Comparison of ENCODE assay signal across 8 cellular contexts in genomic region chr3:106302451-106303221, GRCh38.
A peak's percentile ranks its signal among the peaks of the same experiment; 100 is the strongest.
DNase-seq lines count a peak whose midpoint lies in the region; ATAC-seq, FAIRE-seq and TF ChIP-seq lines count a peak whose summit lies in the region.

No MANE protein-coding gene starts in this region.

- ATAC-seq in GM18867 (IDR thresholded peaks at IDR 0.05; ENCODE audit: unreplicated experiment) (peak; percentile 88), GM21529 (IDR thresholded peaks at IDR 0.05; ENCODE audit: unreplicated experiment) (peak; percentile 91), HG03521 (IDR thresholded peaks at IDR 0.05; ENCODE audit: unreplicated experiment) (peak; percentile 88), upper lobe of left lung (ENCODE audit: low FRiP score in 2 of 2) (no peak)

- H3K4me1 ChIP-seq in endothelial cell of umbilical vein (ENCODE audit: control insufficient read depth, extremely low read depth, insufficient read depth, low read length) (no peaks in the 10 kb centered on the region), upper lobe of left lung (no peaks in the 10 kb centered on the region)

- DNase-seq in endothelial cell of umbilical vein (ENCODE audit: low read depth, low spot score) (no peak), cerebellar cortex (ENCODE audit: low spot score) (no peak), RWPE1 (ENCODE audit: low spot score) (no peak), upper lobe of left lung (no peak)
- DNase-seq in effector CD8-positive, alpha-beta T cell (lab: John Stamatoyannopoulos, UW), result no peak

- no peak overlapping the region for H2AFZ ChIP-seq in endothelial cell of umbilical vein (ENCODE audit: low read depth, low read length)

- TF ChIP-seq POLR2A in endothelial cell of umbilical vein (IDR thresholded peaks at IDR 0.05; ENCODE audit: low read depth, low read length), result no peak
- TF ChIP-seq POLR2A in upper lobe of left lung (IDR thresholded peaks at IDR 0.05), result no peak

- BruUV-seq in endothelial cell of umbilical vein (replicated peaks; lab: Mats Ljungman, UMichigan), result no TSS peak

- no peak overlapping the region for H3K4me3 ChIP-seq in endothelial cell of umbilical vein (replicated peaks in 1 of 3; ENCODE audit: insufficient read depth in 1 of 3, low read depth in 1 of 3, low read length in 3 of 3)
- no peak overlapping the region for H3K4me3 ChIP-seq in upper lobe of left lung

- H3K27me3 ChIP-seq in endothelial cell of umbilical vein (ENCODE audit: control insufficient read depth in 2 of 2, insufficient read depth in 2 of 2, low read length in 2 of 2) (no peaks in the 10 kb centered on the region), upper lobe of left lung (no peaks in the 10 kb centered on the region)

- CTCF ChIA-PET in endothelial cell of umbilical vein (lab: Charles Lee), result no interaction called here
- CTCF ChIA-PET in RWPE1 (lab: Yijun Ruan, JAX), result no interaction called here

- no peaks in the 10 kb centered on the region for H3K9me1 ChIP-seq in endothelial cell of umbilical vein (replicated peaks; ENCODE audit: control insufficient read depth, extremely low read depth, insufficient read depth, low read length)

- H3K4me2 ChIP-seq in endothelial cell of umbilical vein (ENCODE audit: insufficient read depth, low read length), result no peak overlapping the region

- TF ChIP-seq CTCF in endothelial cell of umbilical vein (IDR thresholded peaks at IDR 0.05; ENCODE audit: extremely low read depth in 1 of 2, insufficient read depth in 1 of 2, low read depth in 1 of 2, low read length in 2 of 2) (no peak), RWPE1 (conservative IDR thresholded peaks at IDR 0.05; ENCODE audit: low read depth) (no peak), upper lobe of left lung (IDR thresholded peaks at IDR 0.05) (no peak)

- H4K20me1 ChIP-seq in endothelial cell of umbilical vein (replicated peaks; ENCODE audit: control insufficient read depth, extremely low read depth, insufficient read depth, low read length), result no peaks in the 10 kb centered on the region

- dilution Hi-C loops in endothelial cell of umbilical vein (cut with MboI; ENCODE audit: extremely low pct_ligation_motif_present, low sequenced_read_pairs), result no loop called here

- POLR2A ChIA-PET in endothelial cell of umbilical vein (lab: Charles Lee) (no interaction called here), RWPE1 (lab: Yijun Ruan, JAX; ENCODE audit: low non-redundant PET) (no interaction called here)

- H3K9ac ChIP-seq in endothelial cell of umbilical vein (replicated peaks; ENCODE audit: extremely low read depth, insufficient read depth, low read length), result no peak overlapping the region

- H3K79me2 ChIP-seq in endothelial cell of umbilical vein (ENCODE audit: control insufficient read depth, insufficient read depth, low read length), result no peaks in the 10 kb centered on the region

- no peak for TF ChIP-seq EP300 in upper lobe of left lung (IDR thresholded peaks at IDR 0.05)

- H3K27ac ChIP-seq in endothelial cell of umbilical vein (ENCODE audit: insufficient read depth, low read depth, low read length) (no peak overlapping the region), RWPE1 (no peak overlapping the region), upper lobe of left lung (no peak overlapping the region)

- intact Hi-C loops in endothelial cell of umbilical vein (cut with micrococcal nuclease), result no loop called here

- H3K36me3 ChIP-seq in endothelial cell of umbilical vein (ENCODE audit: control insufficient read depth in 2 of 2, extremely low read depth in 1 of 2, insufficient read depth in 2 of 2, low read length in 2 of 2), result no peaks in the 10 kb centered on the region
- no peaks in the 10 kb centered on the region for H3K36me3 ChIP-seq in upper lobe of left lung

- FAIRE-seq in endothelial cell of umbilical vein (lab: Jason Lieb, UNC), result peak; percentile 18

- H3K9me3 ChIP-seq in endothelial cell of umbilical vein (replicated peaks; ENCODE audit: control insufficient read depth, insufficient read depth, low read length), result no peaks in the 10 kb centered on the region
- no peaks in the 10 kb centered on the region for H3K9me3 ChIP-seq in upper lobe of left lung

- 66 to 80% methylated on average over 5 of the region's 5 CpGs for WGBS in upper lobe of left lung, 2 donors

TF ChIP-seq in endothelial cell of umbilical vein, 7 proteins besides CTCF, POLR2A, EP300 and RAD21:
- TF ChIP-seq EZH2 (IDR thresholded peaks at IDR 0.05; ENCODE audit: borderline replicate concordance, low read depth, low read length, severe bottlenecking), result no peak
- TF ChIP-seq JUN (IDR thresholded peaks at IDR 0.05; ENCODE audit: borderline replicate concordance, insufficient read depth, insufficient read length, low read depth), result no peak
- TF ChIP-seq GATA2 (IDR thresholded peaks at IDR 0.05; ENCODE audit: insufficient read depth, insufficient read length, low read depth, low read length), result no peak
- TF ChIP-seq MYC (IDR thresholded peaks at IDR 0.05; ENCODE audit: low read depth, low read length), result no peak
- TF ChIP-seq FOS (IDR thresholded peaks at IDR 0.05; ENCODE audit: borderline replicate concordance, insufficient read depth, low read length), result no peak
- no peak for TF ChIP-seq POLR2AphosphoS5 (IDR thresholded peaks at IDR 0.05; ENCODE audit: insufficient read depth, low read depth, low read length)
- TF ChIP-seq MAX (IDR thresholded peaks at IDR 0.05; ENCODE audit: insufficient read depth, insufficient read length), result no peak

Comparison
In these comparisons a context has a peak if more than half of its experiments do, and no peak if none do; other contexts are left out.
1. ATAC-seq: peak in GM18867 (single experiment), GM21529 (single experiment) and HG03521 (single experiment); none in upper lobe of left lung (0 of 2).